Comparison of ENCODE assay signal across 5 cellular contexts in the genomic region with DNA sequence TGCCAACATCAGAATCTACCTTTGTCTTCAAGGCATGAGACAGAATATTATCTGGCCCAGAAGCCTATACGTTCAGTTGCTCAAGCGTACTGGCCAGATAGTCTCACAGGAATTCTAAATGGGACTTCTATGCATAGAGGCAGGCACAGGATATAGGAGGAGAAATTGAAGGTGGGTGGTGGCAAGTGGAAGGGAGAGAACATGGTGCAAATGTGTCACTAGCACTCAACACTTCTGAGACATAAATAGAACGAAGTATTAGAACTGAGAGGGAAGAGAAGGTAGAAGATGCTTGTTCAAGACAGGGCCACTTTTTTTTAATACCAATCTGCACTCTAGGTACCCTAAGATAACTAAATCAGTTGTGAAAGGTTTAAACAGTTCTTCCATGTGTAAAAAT.
"Had no signal": no experiment of that assay in that cellular context is flagged by ENCODE, and none has a peak within 500 bp of the region (broad histone marks: within the 10 kb centered on the region; RNA-seq: fewer than 3 reads in every experiment).

No MANE protein-coding gene starts in this region.

- ATAC-seq: HepG2, K562 had no signal

- FAIRE-seq: HepG2, HTR-8/SVneo, K562 had no signal

- DNase-seq: IMR-90 had no signal

- H3K4me3 ChIP-seq: K562 had no signal

- H3K27ac ChIP-seq: HL-60 had no signal
